23 cellular contexts compared by ENCODE assay signal in genomic region chr10:10094700-10095099, GRCh38.
DNase-seq lines count a peak whose midpoint lies in the region; ATAC-seq and TF ChIP-seq lines count a peak whose summit lies in the region.
"Had no signal": no experiment of that assay in that cellular context is flagged by ENCODE, and none has a peak within 500 bp of the region (broad histone marks: within the 10 kb centered on the region; RNA-seq: fewer than 3 reads in every experiment).

No MANE protein-coding gene starts in this region.

- H3K4me2 ChIP-seq in hepatocyte: no peak overlapping the region
- H3K4me2 ChIP-seq: PC-9 had no signal

- TF ChIP-seq CTCF in choroid plexus epithelial cell (conservative IDR thresholded peaks at IDR 0.05; ENCODE audit: low read depth, low read length) (no peak), hepatocyte (IDR thresholded peaks at IDR 0.05; ENCODE audit: poor library complexity) (no peak)

- no peaks in the 10 kb centered on the region for H3K9me2 ChIP-seq in hepatocyte (replicated peaks; ENCODE audit: insufficient read depth)

- no peaks in the 10 kb centered on the region for H3K36me3 ChIP-seq in hepatocyte (replicated peaks; ENCODE audit: insufficient read depth, low read depth)
- H3K36me3 ChIP-seq: heart left ventricle, neutrophil, tibial nerve had no signal

- DNase-seq in DMS53 (lab: John Stamatoyannopoulos, UW) (peak; percentile 72), SHP77 (lab: John Stamatoyannopoulos, UW) (peak; percentile 31 to 38), choroid plexus epithelial cell (ENCODE audit: low read depth) (peak; percentile 45), hepatocyte (ENCODE audit: low spot score) (peak; percentile 9), NCI-H2196 treated with DMSO at 0.1 percent for 48 hours (lab: John Stamatoyannopoulos, UW; ENCODE audit: unreplicated experiment) (no peak), NCI-H226 (no peak)
- DNase-seq: activated CD4-positive, alpha-beta memory T cell treated with anti-CD3 and anti-CD28 coated beads for 36 hours; activated CD4-positive, alpha-beta T cell treated with anti-CD3 and anti-CD28 coated beads for 1 hour; activated T-cell treated with anti-CD3 and anti-CD28 coated beads, Interleukin-2, amount 50 U/mL, for 72 hours; CD4-positive, alpha-beta memory T cell; heart left ventricle; Karpas-422; naive B cell; NCI-H146; NCI-H2107; NCI-H526; PC-9; stimulated activated CD4-positive, alpha-beta T cell treated with anti-CD3 and anti-CD28 coated beads, Interleukin-4, amount 100 ng/mL, for 24 hours had no signal

- H3K4me3 ChIP-seq in choroid plexus epithelial cell (ENCODE audit: low read depth, low read length): no peak overlapping the region
- no peak overlapping the region for H3K4me3 ChIP-seq in hepatocyte
- H3K4me3 ChIP-seq: heart left ventricle, PC-9, tibial nerve had no signal

- H2AFZ ChIP-seq in hepatocyte: no peak overlapping the region
- H2AFZ ChIP-seq: PC-9 had no signal

- ATAC-seq in GM21717 (IDR thresholded peaks at IDR 0.05; ENCODE audit: unreplicated experiment) (no peak), HG02759 (IDR thresholded peaks at IDR 0.05; ENCODE audit: unreplicated experiment) (no peak)
- ATAC-seq: activated T-cell treated with anti-CD3 and anti-CD28 coated beads, Interleukin-2, amount 50 U/mL, for 72 hours; sciatic nerve had no signal

- no peak overlapping the region for H3K27ac ChIP-seq in hepatocyte
- H3K27ac ChIP-seq: heart left ventricle, neutrophil, PC-9, tibial nerve had no signal

- no peaks in the 10 kb centered on the region for H4K20me1 ChIP-seq in hepatocyte (ENCODE audit: insufficient read depth, poor library complexity, severe bottlenecking)

- no peaks in the 10 kb centered on the region for H3K4me1 ChIP-seq in hepatocyte (ENCODE audit: insufficient read depth)
- H3K4me1 ChIP-seq: tibial nerve had no signal

- H3K79me2 ChIP-seq in hepatocyte: no peaks in the 10 kb centered on the region

- WGBS in hepatocyte (ENCODE audit: low lambda C conversion rate, missing lambda C conversion rate): 59% methylated on average over 5 of the region's 5 CpGs

- H3K27me3 ChIP-seq in hepatocyte: no peaks in the 10 kb centered on the region
- H3K27me3 ChIP-seq: heart left ventricle, neutrophil, tibial nerve had no signal

- H3K9me3 ChIP-seq in hepatocyte (ENCODE audit: low read depth): no peaks in the 10 kb centered on the region
- H3K9me3 ChIP-seq: neutrophil had no signal

Comparison
In these comparisons a context has a peak if more than half of its experiments do, and no peak if none do; other contexts are left out.
1. DNase-seq: peak in DMS53 (single experiment), SHP77 (2 of 2), choroid plexus epithelial cell (single experiment) and hepatocyte (single experiment); none in NCI-H2196 treated with DMSO at 0.1 percent for 48 hours (single experiment) and NCI-H226 (single experiment).